Comparison of ENCODE assay signal across 2 cellular contexts in the genomic region with DNA sequence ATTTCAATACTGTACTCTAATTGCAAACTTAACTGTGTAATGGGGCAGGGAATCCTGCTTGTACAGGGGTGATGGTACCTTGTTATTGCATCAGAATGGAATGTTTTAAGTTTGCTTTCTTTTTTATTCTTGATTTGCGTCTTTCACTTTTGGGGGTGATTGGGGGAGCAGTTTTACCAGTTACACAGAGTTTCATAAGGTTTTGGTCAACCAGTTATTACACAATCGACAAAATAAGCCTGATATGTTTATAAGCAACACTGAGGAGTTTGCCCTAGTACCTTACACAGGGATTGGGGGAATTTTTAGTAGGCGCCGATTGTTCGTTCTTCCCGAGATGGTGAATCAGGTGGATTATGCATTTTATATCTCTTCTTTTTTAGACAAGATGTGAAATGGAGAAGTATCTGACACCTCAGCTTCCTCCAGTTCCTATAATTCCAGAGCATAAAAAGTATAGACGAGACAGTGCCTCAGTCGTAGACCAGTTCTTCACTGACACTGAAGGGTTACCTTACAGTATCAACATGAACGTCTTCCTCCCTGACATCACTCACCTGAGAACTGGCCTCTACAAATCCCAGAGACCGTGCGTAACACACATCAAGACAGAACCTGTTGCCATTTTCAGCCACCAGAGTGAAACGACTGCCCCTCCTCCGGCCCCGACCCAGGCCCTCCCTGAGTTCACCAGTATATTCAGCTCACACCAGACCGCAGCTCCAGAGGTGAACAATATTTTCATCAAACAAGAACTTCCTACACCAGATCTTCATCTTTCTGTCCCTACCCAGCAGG.
TF ChIP-seq lines count a peak whose summit lies in the region.

No MANE protein-coding gene starts in this region.

TF ChIP-seq in A549, 52 proteins besides CTCF, POLR2A, EP300 and RAD21:
- TF ChIP-seq JUN (IDR thresholded peaks at IDR 0.05) (0 out of 5 replicates have a peak, but pooled peaks of 1 of the 2 experiments have one; percentile 30), RCOR1 (IDR thresholded peaks at IDR 0.05; ENCODE audit: low read depth, low read length) (no peak), CEBPB (IDR thresholded peaks at IDR 0.05) (peak; percentile 65 to 74)
TF ChIP-seq in A549: peak in this region for 2.

TF ChIP-seq in IMR-90, 13 proteins besides CTCF, POLR2A, EP300 and RAD21:
- TF ChIP-seq USF2 (IDR thresholded peaks at IDR 0.05; ENCODE audit: low read depth, low read length) (no peak), CEBPB (IDR thresholded peaks at IDR 0.05; ENCODE audit: low read depth, low read length) (peak; percentile 80), BHLHE40 (IDR thresholded peaks at IDR 0.05; ENCODE audit: low read depth, low read length) (no peak)
